Comparison of ENCODE assay signal across 32 cellular contexts in the genomic region with DNA sequence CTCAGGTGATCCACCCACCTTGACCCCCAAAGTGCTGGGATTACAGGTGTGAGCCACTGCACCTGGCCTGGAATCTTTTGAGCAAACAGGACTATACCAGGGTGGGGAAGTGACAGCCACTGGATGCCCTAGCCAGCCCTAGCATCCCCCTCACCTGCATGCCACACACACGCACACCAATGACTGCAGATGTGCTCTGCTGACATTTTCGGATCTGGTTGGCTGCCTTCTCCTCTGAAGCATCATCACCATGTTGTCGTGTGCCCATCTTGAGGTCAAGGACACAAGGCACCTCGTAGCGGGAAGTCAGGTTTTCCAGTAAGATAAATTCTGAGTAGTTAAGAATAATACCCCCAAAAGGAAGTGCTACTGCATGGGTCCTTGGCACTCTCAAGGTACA.
"Had no signal": no experiment of that assay in that cellular context is flagged by ENCODE, and none has a peak within 500 bp of the region (broad histone marks: within the 10 kb centered on the region; RNA-seq: fewer than 3 reads in every experiment).

No MANE protein-coding gene starts in this region.

- H3K9me3 Mint-ChIP-seq: activated CD4-positive, alpha-beta memory T cell treated with anti-CD3 and anti-CD28 coated beads for 36 hours; activated naive CD4-positive, alpha-beta T cell treated with anti-CD3 and anti-CD28 coated beads, Interleukin-2, amount 10 ng/mL, durations not matched to agents 7 days and 5 days; activated naive CD8-positive, alpha-beta T cell treated with anti-CD3 and anti-CD28 coated beads, Interleukin-2, amount 50 U/mL, for 24 hours; brain had no signal

- ATAC-seq: activated CD4-positive, CD25-positive, alpha-beta regulatory T cell treated with anti-CD3 and anti-CD28 coated beads, Interleukin-2, amount 50 U/mL, for 24 hours; activated CD8-positive, alpha-beta memory T cell treated with anti-CD3 and anti-CD28 coated beads, Interleukin-2, amount 10 ng/mL, durations not matched to agents 7 days and 5 days; activated naive CD8-positive, alpha-beta T cell treated with anti-CD3 and anti-CD28 coated beads, Interleukin-2, amount 50 U/mL, for 24 hours; PC-3; Right ventricle myocardium inferior had no signal

- H3K4me2 ChIP-seq: KMS-11 had no signal

- H3K27me3 ChIP-seq: Peyer's patch had no signal

- H3K36me3 Mint-ChIP-seq: activated naive CD8-positive, alpha-beta T cell had no signal

- H3K9ac ChIP-seq: KMS-11 had no signal

- DNase-seq: activated CD4-positive, alpha-beta memory T cell treated with anti-CD3 and anti-CD28 coated beads for 36 hours; activated CD4-positive, alpha-beta T cell treated with anti-CD3 and anti-CD28 coated beads for 4 hours; activated CD4-positive, alpha-beta T cell treated with anti-CD3 and anti-CD28 coated beads, Interleukin-2, amount 50 U/mL, for 1 hour; activated CD8-positive, alpha-beta memory T cell treated with anti-CD3 and anti-CD28 coated beads for 24 hours; activated CD8-positive, alpha-beta memory T cell treated with anti-CD3 and anti-CD28 coated beads, Interleukin-2, amount 10 ng/mL, durations not matched to agents 7 days and 5 days; activated CD8-positive, alpha-beta memory T cell treated with anti-CD3 and anti-CD28 coated beads, Interleukin-2, amount 50 U/mL, for 48 hours; activated effector memory CD4-positive, alpha-beta T cell treated with Interleukin-2 at 50 U/mL for 16 hours; activated naive CD4-positive, alpha-beta T cell treated with anti-CD3 and anti-CD28 coated beads, Interleukin-2, amount 10 ng/mL, durations not matched to agents 7 days and 5 days; activated naive CD8-positive, alpha-beta T cell treated with anti-CD3 and anti-CD28 coated beads, Interleukin-2, amount 50 U/mL, for 24 hours; activated T-cell treated with anti-CD3 and anti-CD28 coated beads, Interleukin-2, amount 50 U/mL, for 48 hours; anterior cingulate cortex; central memory CD4-positive, alpha-beta T cell; MM.1S; MV-4-11; NCI-H1092; NCI-H1436 treated with DMSO at 0.1 percent for 48 hours; NCI-H1694 treated with DMSO at 0.1 percent for 48 hours; NCI-H2029; NCI-H345; NCI-H510A; NCI-H526; NCI-H748 treated with DMSO at 0.1 percent for 48 hours; NK-92 treated with Interleukin-12 subunit alpha and Interleukin-12 subunit beta, amount 100 ng/mL, for 24 hours; PC-3; Peyer's patch; RPMI8226; T1000 had no signal

- H3K9me3 ChIP-seq: Peyer's patch had no signal

- H3K27me3 Mint-ChIP-seq: activated CD4-positive, alpha-beta memory T cell treated with anti-CD3 and anti-CD28 coated beads for 36 hours; activated CD8-positive, alpha-beta memory T cell treated with anti-CD3 and anti-CD28 coated beads, Interleukin-2, amount 10 ng/mL, durations not matched to agents 7 days and 5 days; activated naive CD4-positive, alpha-beta T cell treated with anti-CD3 and anti-CD28 coated beads, Interleukin-2, amount 10 ng/mL, durations not matched to agents 7 days and 5 days; activated naive CD8-positive, alpha-beta T cell; activated naive CD8-positive, alpha-beta T cell treated with anti-CD3 and anti-CD28 coated beads, Interleukin-2, amount 50 U/mL, for 24 hours had no signal

- H3K27ac Mint-ChIP-seq: activated CD8-positive, alpha-beta memory T cell treated with anti-CD3 and anti-CD28 coated beads, Interleukin-2, amount 10 ng/mL, durations not matched to agents 7 days and 5 days; activated naive CD4-positive, alpha-beta T cell treated with anti-CD3 and anti-CD28 coated beads, Interleukin-2, amount 10 ng/mL, durations not matched to agents 7 days and 5 days had no signal

- H3K4me3 Mint-ChIP-seq: activated CD4-positive, alpha-beta memory T cell treated with anti-CD3 and anti-CD28 coated beads for 36 hours; activated CD8-positive, alpha-beta memory T cell treated with anti-CD3 and anti-CD28 coated beads, Interleukin-2, amount 10 ng/mL, durations not matched to agents 7 days and 5 days; activated naive CD4-positive, alpha-beta T cell treated with anti-CD3 and anti-CD28 coated beads, Interleukin-2, amount 10 ng/mL, durations not matched to agents 7 days and 5 days; activated naive CD8-positive, alpha-beta T cell; activated naive CD8-positive, alpha-beta T cell treated with anti-CD3 and anti-CD28 coated beads, Interleukin-2, amount 50 U/mL, for 24 hours had no signal

- H3K27ac ChIP-seq: KMS-11, Peyer's patch had no signal

- H3K4me3 ChIP-seq: Peyer's patch had no signal
